In genomic region chr13:91724591-91724990, GRCh38 we compare ENCODE assay signal across 24 cellular contexts.
"Had no signal": no experiment of that assay in that cellular context is flagged by ENCODE, and none has a peak within 500 bp of the region (broad histone marks: within the 10 kb centered on the region; RNA-seq: fewer than 3 reads in every experiment).

No MANE protein-coding gene starts in this region.

- H3K9me3 ChIP-seq: esophagus muscularis mucosa, gastroesophageal sphincter, heart left ventricle, lower lobe of right lung, mucosa of descending colon had no signal

- H2AFZ ChIP-seq: hepatocyte had no signal

- H3K27me3 ChIP-seq: dorsolateral prefrontal cortex, esophagus muscularis mucosa, foreskin keratinocyte, gastroesophageal sphincter, hepatocyte had no signal

- H3K4me1 ChIP-seq: esophagus muscularis mucosa, foreskin keratinocyte, gastroesophageal sphincter, heart left ventricle, lower lobe of right lung had no signal

- H3K27ac ChIP-seq: coronary artery, dorsolateral prefrontal cortex, esophagus muscularis mucosa, foreskin keratinocyte, gastroesophageal sphincter, heart left ventricle, hepatocyte, lower lobe of right lung had no signal

- DNase-seq: dermis blood vessel endothelial cell; dorsolateral prefrontal cortex; effector CD4-positive, alpha-beta T cell; effector memory CD4-positive, alpha-beta T cell; foreskin keratinocyte; heart left ventricle; hypothalamus; immature natural killer cell; islet precursor cell; kidney; kidney glomerular epithelial cell; left colon; left ventricle myocardium superior; lower lobe of right lung; mesenchymal stem cell; mucosa of descending colon had no signal

- H3K4me3 ChIP-seq: coronary artery, dorsolateral prefrontal cortex, esophagus muscularis mucosa, gastroesophageal sphincter, heart left ventricle, hepatocyte, lower lobe of right lung, mucosa of descending colon had no signal

- FAIRE-seq: colon, endothelial cell of umbilical vein, frontal cortex, kidney had no signal

- ATAC-seq: foreskin keratinocyte, gastroesophageal sphincter, heart left ventricle, left colon, left lobe of liver, left ventricle myocardium superior, lower lobe of right lung, mucosa of descending colon had no signal

- H3K36me3 ChIP-seq: esophagus muscularis mucosa, gastroesophageal sphincter, heart left ventricle, lower lobe of right lung had no signal

- H3K4me2 ChIP-seq: hepatocyte had no signal

- H3K79me2 ChIP-seq: hepatocyte had no signal
